Comparison of ENCODE assay signal across 16 cellular contexts in genomic region chr18:48090021-48090420, GRCh38.
DNase-seq lines count a peak whose midpoint lies in the region; ATAC-seq, FAIRE-seq and TF ChIP-seq lines count a peak whose summit lies in the region.
"Had no signal": no experiment of that assay in that cellular context is flagged by ENCODE, and none has a peak within 500 bp of the region (broad histone marks: within the 10 kb centered on the region; RNA-seq: fewer than 3 reads in every experiment).

No MANE protein-coding gene starts in this region.

- H3K27me3 Mint-ChIP-seq in nephron progenitor cell (ENCODE audit: low read depth, poor library complexity): peaks cover 11% of the 10 kb centered on the region

- H3K27me3 ChIP-seq in body of pancreas (no peaks in the 10 kb centered on the region), bronchial epithelial cell (ENCODE audit: control insufficient read depth, insufficient read depth, low read length) (no peaks in the 10 kb centered on the region), pancreas (no peaks in the 10 kb centered on the region), vagina (no peaks in the 10 kb centered on the region)

- peaks cover 23% of the 10 kb centered on the region for H3K4me1 Mint-ChIP-seq in nephron progenitor cell
- H3K4me1 Mint-ChIP-seq: CD4-positive, alpha-beta memory T cell; GM23338 had no signal

- TF ChIP-seq CTCF in body of pancreas (IDR thresholded peaks at IDR 0.05): no peak
- TF ChIP-seq CTCF in bronchial epithelial cell (IDR thresholded peaks at IDR 0.05; ENCODE audit: insufficient read depth, low read length, severe bottlenecking): no peak
- TF ChIP-seq CTCF in nephron progenitor cell (IDR thresholded peaks at IDR 0.05): no peak
- TF ChIP-seq CTCF in pancreas (IDR thresholded peaks at IDR 0.05): no peak
- TF ChIP-seq CTCF in vagina (IDR thresholded peaks at IDR 0.05): no peak

- H3K9me3 ChIP-seq in body of pancreas (no peaks in the 10 kb centered on the region), pancreas (no peaks in the 10 kb centered on the region), vagina (no peaks in the 10 kb centered on the region)

- H3K4me1 ChIP-seq in body of pancreas: no peaks in the 10 kb centered on the region
- no peaks in the 10 kb centered on the region for H3K4me1 ChIP-seq in pancreas
- H3K4me1 ChIP-seq in vagina: no peaks in the 10 kb centered on the region

- FAIRE-seq in bronchial epithelial cell (lab: Jason Lieb, UNC): peak; percentile 32
- no peak for FAIRE-seq in pancreas (lab: Jason Lieb, UNC)
- no peak for FAIRE-seq in GM19239 (lab: Jason Lieb, UNC)
- FAIRE-seq: G401.6 had no signal

- H3K4me3 ChIP-seq in body of pancreas: no peak overlapping the region
- H3K4me3 ChIP-seq in bronchial epithelial cell (ENCODE audit: low read depth, low read length): no peak overlapping the region
- no peak overlapping the region for H3K4me3 ChIP-seq in pancreas
- no peak overlapping the region for H3K4me3 ChIP-seq in vagina
- H3K4me3 ChIP-seq: GM23338 had no signal

- ATAC-seq in body of pancreas: no peak
- ATAC-seq in pancreas: peak in 3 of 4 donors; percentile 58 to 82 (median 64)
- ATAC-seq: GM23338, HCT116 had no signal

- no peaks in the 10 kb centered on the region for H3K36me3 Mint-ChIP-seq in nephron progenitor cell (ENCODE audit: low read depth)
- H3K36me3 Mint-ChIP-seq: CD4-positive, alpha-beta memory T cell had no signal

- no peak overlapping the region for H3K27ac ChIP-seq in body of pancreas
- no peak overlapping the region for H3K27ac ChIP-seq in pancreas
- no peak overlapping the region for H3K27ac ChIP-seq in vagina

- TF ChIP-seq POLR2A in body of pancreas (IDR thresholded peaks at IDR 0.05): no peak
- TF ChIP-seq POLR2A in vagina (IDR thresholded peaks at IDR 0.05): no peak

- no peaks in the 10 kb centered on the region for H3K36me3 ChIP-seq in body of pancreas (replicated peaks in 1 of 2; ENCODE audit: insufficient read depth in 1 of 2, low read depth in 2 of 2)
- no peaks in the 10 kb centered on the region for H3K36me3 ChIP-seq in bronchial epithelial cell (ENCODE audit: control insufficient read depth, insufficient read depth, low read length)
- H3K36me3 ChIP-seq in pancreas: no peaks in the 10 kb centered on the region
- H3K36me3 ChIP-seq in vagina: no peaks in the 10 kb centered on the region

- DNase-seq in body of pancreas (peak in 3 of 4 donors; percentile 5 to 54 (median 49)), bronchial epithelial cell (ENCODE audit: low read depth) (no peak), nephron progenitor cell (no peak), pancreas (peak in 2 of 6 donors; percentile 18 to 26), GM19239 (ENCODE audit: insufficient read length, low spot score) (no peak), vagina (ENCODE audit: extremely low spot score in 2 of 2) (no peak), NCI-H2081 treated with DMSO at 0.1 percent for 48 hours (lab: John Stamatoyannopoulos, UW) (no peak)
- DNase-seq: C1 segment of cervical spinal cord; Calu3; CD4-positive, alpha-beta memory T cell; COR-L47; DND-41; H9 had no signal

- peak overlapping the region; percentile 48 for H3K27ac Mint-ChIP-seq in nephron progenitor cell
- H3K27ac Mint-ChIP-seq: CD4-positive, alpha-beta memory T cell; GM23338 had no signal

- intact Hi-C loops in body of pancreas (cut with DNase I) (no loop called here), pancreas (cut with DNase I) (no loop called here), vagina (cut with DNase I) (no loop called here)

- WGBS in body of pancreas, 2 donors: 37 to 48% methylated on average over 9 of the region's 9 CpGs
- WGBS in pancreas, 2 donors: 44 to 47% methylated on average over 9 of the region's 9 CpGs

- H3K4me3 Mint-ChIP-seq in nephron progenitor cell: no peak overlapping the region
- H3K4me3 Mint-ChIP-seq: CD4-positive, alpha-beta memory T cell; GM23338; H9 had no signal

- no peaks in the 10 kb centered on the region for H3K9me3 Mint-ChIP-seq in nephron progenitor cell
- H3K9me3 Mint-ChIP-seq: CD4-positive, alpha-beta memory T cell; GM23338; H9 had no signal

Comparison
In these comparisons a context has a peak if more than half of its experiments do, and no peak if none do; other contexts are left out.
1. DNase-seq: peak in body of pancreas (3 of 4); none in bronchial epithelial cell (single experiment), nephron progenitor cell (single experiment), GM19239 (single experiment), vagina (0 of 2) and NCI-H2081 treated with DMSO at 0.1 percent for 48 hours (single experiment).